28 cellular contexts compared by ENCODE assay signal in genomic region chr11:11486423-11486822, GRCh38.
"Had no signal": no experiment of that assay in that cellular context is flagged by ENCODE, and none has a peak within 500 bp of the region (broad histone marks: within the 10 kb centered on the region; RNA-seq: fewer than 3 reads in every experiment).

No MANE protein-coding gene starts in this region.

- H3K27me3 ChIP-seq: ascending aorta had no signal

- H3K4me1 ChIP-seq: ascending aorta had no signal

- DNase-seq: activated CD4-positive, alpha-beta memory T cell treated with anti-CD3 and anti-CD28 coated beads for 36 hours; activated CD4-positive, alpha-beta T cell treated with anti-CD3 and anti-CD28 coated beads for 1 hour; activated CD4-positive, alpha-beta T cell treated with anti-CD3 and anti-CD28 coated beads for 36 hours; activated CD4-positive, alpha-beta T cell treated with anti-CD3 and anti-CD28 coated beads for 48 hours; activated CD4-positive, alpha-beta T cell treated with anti-CD3 and anti-CD28 coated beads, Interleukin-2, amount 50 U/mL, for 1 hour; activated CD4-positive, alpha-beta T cell treated with anti-CD3 and anti-CD28 coated beads, Interleukin-2, amount 50 U/mL, for 4 hours; activated CD4-positive, CD25-positive, alpha-beta regulatory T cell; activated CD8-positive, alpha-beta memory T cell treated with anti-CD3 and anti-CD28 coated beads, Interleukin-2, amount 50 U/mL, for 4 hours; activated CD8-positive, alpha-beta T cell treated with anti-CD3 and anti-CD28 coated beads for 36 hours; activated effector memory CD4-positive, alpha-beta T cell treated with Interleukin-2 at 50 U/mL for 16 hours; activated gamma-delta T cell; activated naive CD4-positive, alpha-beta T cell treated with anti-CD3 and anti-CD28 coated beads, Interleukin-2, amount 10 ng/mL, durations not matched to agents 7 days and 5 days; activated naive CD4-positive, alpha-beta T cell treated with Interleukin-2 at 50 U/mL for 16 hours; activated naive CD8-positive, alpha-beta T cell treated with anti-CD3 and anti-CD28 coated beads, Interleukin-2, amount 10 ng/mL, durations not matched to agents 7 days and 5 days; activated naive CD8-positive, alpha-beta T cell treated with anti-CD3 and anti-CD28 coated beads, Interleukin-2, amount 50 U/mL, for 24 hours; activated T-cell treated with anti-CD3 and anti-CD28 coated beads, Interleukin-2, amount 50 U/mL, for 24 hours; activated T-cell treated with anti-CD3 and anti-CD28 coated beads, Interleukin-2, amount 50 U/mL, for 48 hours; amygdala; anterior cingulate cortex; caudate nucleus; T-helper 1 cell; T-helper 2 cell; T-helper 9 cell had no signal

- H3K27ac ChIP-seq: ascending aorta, cardiac muscle cell, VCaP had no signal

- H3K36me3 ChIP-seq: ascending aorta, cardiac muscle cell had no signal

- H3K4me3 ChIP-seq: ascending aorta, cardiac muscle cell had no signal

- H3K9me3 ChIP-seq: ascending aorta had no signal

- ATAC-seq: activated CD4-positive, alpha-beta T cell treated with anti-CD3 and anti-CD28 coated beads for 36 hours; activated CD4-positive, CD25-positive, alpha-beta regulatory T cell treated with anti-CD3 and anti-CD28 coated beads, Interleukin-2, amount 50 U/mL, for 24 hours; activated CD8-positive, alpha-beta T cell treated with anti-CD3 and anti-CD28 coated beads for 36 hours; activated naive CD8-positive, alpha-beta T cell treated with anti-CD3 and anti-CD28 coated beads, Interleukin-2, amount 50 U/mL, for 24 hours; WTC11 had no signal
